Comparison of ENCODE assay signal across 8 cellular contexts in the genomic region with DNA sequence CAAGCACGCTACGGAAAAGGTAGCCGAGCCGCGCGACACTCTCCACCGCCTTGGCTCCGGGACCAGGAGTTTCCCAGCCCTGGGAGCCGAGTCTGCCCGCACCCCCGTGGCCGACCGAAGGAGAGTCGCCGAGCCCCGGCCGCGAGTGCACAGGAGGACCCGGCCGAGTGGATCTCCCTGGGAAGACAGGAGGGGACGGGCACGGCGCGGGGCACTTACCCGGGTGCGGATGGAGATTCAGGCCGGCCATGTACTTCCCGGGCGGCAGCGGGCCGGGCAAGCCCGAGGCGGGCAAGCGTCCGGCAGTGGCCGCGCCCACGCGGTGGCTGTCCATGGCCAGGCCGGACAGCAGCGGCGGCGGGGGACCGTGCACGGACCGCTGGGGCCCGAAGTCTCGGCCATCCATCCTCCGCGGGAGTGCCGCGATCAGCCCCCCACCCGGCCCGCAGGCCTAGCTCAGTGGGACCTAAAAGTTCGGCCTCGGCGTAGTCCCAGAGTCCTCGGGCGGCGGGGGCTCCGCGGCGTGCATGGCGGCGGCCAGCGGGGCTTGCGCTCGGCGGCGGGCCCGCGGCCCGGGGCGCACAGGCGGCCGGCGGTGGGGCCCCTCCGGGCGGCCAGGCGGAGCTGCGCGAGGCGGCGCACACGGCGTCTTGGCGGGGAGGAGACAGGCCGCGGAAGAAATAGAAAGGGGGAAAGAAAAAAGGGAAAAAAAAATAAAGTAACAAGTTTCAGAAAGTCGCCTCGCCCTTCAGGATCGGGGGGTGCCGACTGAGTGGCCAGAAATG. TPM values are rescaled to one million over a fixed set of nuclear protein-coding genes. Genes with fewer than 3 reads are reported as not detected.
DNase-seq lines count a peak whose midpoint lies in the region; ATAC-seq and TF ChIP-seq lines count a peak whose summit lies in the region.

No MANE protein-coding gene starts in this region.

- H3K4me3 Mint-ChIP-seq in activated naive CD8-positive, alpha-beta T cell treated with anti-CD3 and anti-CD28 coated beads, Interleukin-2, amount 50 U/mL, for 24 hours = peak overlapping the region; percentile 61

- TF ChIP-seq CTCF in HEK293 (tag by site-specific recombination; IDR thresholded peaks at IDR 0.05) (no peak), spleen (IDR thresholded peaks at IDR 0.05 in 8 of 11, conservative IDR thresholded peaks at IDR 0.05 in 3 of 11) (no peak)

- H3K27ac ChIP-seq in ACC112 (ENCODE audit: low read depth, low read length) (peak overlapping the region; percentile 90), HEK293 (ENCODE audit: extremely low read depth, low read depth, low read length) (peak overlapping the region; percentile 100), spleen (peak overlapping the region; percentile 81 to 100 (median 97))

- peaks cover 37% of the 10 kb centered on the region for H3K4me1 Mint-ChIP-seq in activated naive CD8-positive, alpha-beta T cell treated with anti-CD3 and anti-CD28 coated beads, Interleukin-2, amount 50 U/mL, for 24 hours

- no peaks in the 10 kb centered on the region for H3K36me3 ChIP-seq in ACC112 (ENCODE audit: insufficient read depth, low read length)
- H3K36me3 ChIP-seq in HEK293 (ENCODE audit: control insufficient read depth in 2 of 2, insufficient read depth in 1 of 2, low read length in 2 of 2) = peaks cover 4 to 10% of the 10 kb centered on the region in 2 experiments
- peaks cover 0 to 5% (median 0%) of the 10 kb centered on the region in 6 donors for H3K36me3 ChIP-seq in spleen

- ATAC-seq in activated naive CD8-positive, alpha-beta T cell treated with anti-CD3 and anti-CD28 coated beads, Interleukin-2, amount 50 U/mL, for 24 hours = no peak
- ATAC-seq in HG03175 (IDR thresholded peaks at IDR 0.05; ENCODE audit: unreplicated experiment) = no peak
- ATAC-seq in GM19395 (IDR thresholded peaks at IDR 0.05; ENCODE audit: unreplicated experiment) = no peak

- peaks cover 74% of the 10 kb centered on the region for H3K27me3 Mint-ChIP-seq in activated naive CD8-positive, alpha-beta T cell treated with anti-CD3 and anti-CD28 coated beads, Interleukin-2, amount 50 U/mL, for 24 hours

- H3K4me3 ChIP-seq in ACC112 (ENCODE audit: low read depth, low read length) (peak overlapping the region; percentile 85), HEK293 (ENCODE audit: low read depth, low read length) (peak overlapping the region; percentile 69), iPS-18c (ENCODE audit: insufficient read depth, low read depth, low read length) (peak overlapping the region; percentile 70), spleen (peak overlapping the region; percentile 52 to 81 (median 66))

- H2AFZ ChIP-seq in ACC112 (ENCODE audit: low read length, unreplicated experiment) = no peak overlapping the region

- CTCF ChIA-PET in HEK293 (lab: Yijun Ruan, JAX) = interaction anchor here (1.0 kb wide), 1 partner anchor 21 kb away, joined by 6 read pairs; no protein-coding TSS in a partner anchor

- POLR2A ChIA-PET in HEK293 (lab: Yijun Ruan, JAX) = interaction anchor here (0.7 to 1.0 kb wide), 2 partner anchors 9 to 29 kb away, joined by 3 read pairs; no protein-coding TSS in a partner anchor

- no peaks in the 10 kb centered on the region for H3K36me3 Mint-ChIP-seq in activated naive CD8-positive, alpha-beta T cell treated with anti-CD3 and anti-CD28 coated beads, Interleukin-2, amount 50 U/mL, for 24 hours (ENCODE audit: low read depth)

- H3K4me1 ChIP-seq in ACC112 (ENCODE audit: control insufficient read depth, insufficient read depth, low read length, unreplicated experiment) (peaks cover 23% of the 10 kb centered on the region), HEK293 (ENCODE audit: control insufficient read depth, insufficient read depth, low read length) (peaks cover 16% of the 10 kb centered on the region), spleen (peaks cover 36 to 90% (median 76%) of the 10 kb centered on the region in 6 donors)

- WGBS in spleen, 5 donors = 0 to 1% (median 0%) methylated on average over 59 to 93 of the region's 93 CpGs

- H3K27ac Mint-ChIP-seq in activated naive CD8-positive, alpha-beta T cell treated with anti-CD3 and anti-CD28 coated beads, Interleukin-2, amount 50 U/mL, for 24 hours = no peak overlapping the region

- no peaks in the 10 kb centered on the region for H3K9me3 ChIP-seq in HEK293 (ENCODE audit: control insufficient read depth, insufficient read depth, low read depth, low read length)
- no peaks in the 10 kb centered on the region for H3K9me3 ChIP-seq in iPS-18c (ENCODE audit: control insufficient read depth, insufficient read depth, low read length)
- no peaks in the 10 kb centered on the region for H3K9me3 ChIP-seq in spleen

- no peaks in the 10 kb centered on the region for H3K9me3 Mint-ChIP-seq in activated naive CD8-positive, alpha-beta T cell treated with anti-CD3 and anti-CD28 coated beads, Interleukin-2, amount 50 U/mL, for 24 hours

- intact Hi-C loops in spleen (cut with DNase I; ENCODE audit: low total_unique reads) = no loop called here

- H3K27me3 ChIP-seq in ACC112 (ENCODE audit: insufficient read depth, low read length) (no peaks in the 10 kb centered on the region), spleen (replicated peaks in 1 of 7) (peaks cover 0 to 91% (median 63%) of the 10 kb centered on the region in 7 donors)

- no peak for TF ChIP-seq POLR2A in spleen (IDR thresholded peaks at IDR 0.05)

- DNase-seq in activated naive CD8-positive, alpha-beta T cell treated with anti-CD3 and anti-CD28 coated beads, Interleukin-2, amount 50 U/mL, for 24 hours = no peak
- DNase-seq in spleen (peak; percentile 89), SW 1271 (lab: John Stamatoyannopoulos, UW) (no peak)

- peaks cover 87% of the 10 kb centered on the region for H3K79me2 ChIP-seq in ACC112 (ENCODE audit: control insufficient read depth, insufficient read depth, low read length, unreplicated experiment)

TF ChIP-seq in HEK293, 187 proteins besides CTCF, POLR2A, EP300 and RAD21:
- TF ChIP-seq ZXDB (tag by site-specific recombination; IDR thresholded peaks at IDR 0.05) (no peak), ZNF335 (tag by site-specific recombination; conservative IDR thresholded peaks at IDR 0.05) (0 out of 2 replicates have a peak, but pooled peaks have one; percentile 50), ZNF223 (tag by site-specific recombination; IDR thresholded peaks at IDR 0.05) (0 out of 2 replicates have a peak, but pooled peaks have one; percentile 56), PRDM1 (tag by site-specific recombination; IDR thresholded peaks at IDR 0.05) (peak; percentile 95), PBX3 (CRISPR knock-in tag; IDR thresholded peaks at IDR 0.05) (0 out of 2 replicates have a peak, but pooled peaks have one; percentile 41), ZNF416 (tag by site-specific recombination; IDR thresholded peaks at IDR 0.05) (no peak), ZBTB20 (tag by site-specific recombination; IDR thresholded peaks at IDR 0.05) (peak; percentile 69)
- TF ChIP-seq, protein P1, sequence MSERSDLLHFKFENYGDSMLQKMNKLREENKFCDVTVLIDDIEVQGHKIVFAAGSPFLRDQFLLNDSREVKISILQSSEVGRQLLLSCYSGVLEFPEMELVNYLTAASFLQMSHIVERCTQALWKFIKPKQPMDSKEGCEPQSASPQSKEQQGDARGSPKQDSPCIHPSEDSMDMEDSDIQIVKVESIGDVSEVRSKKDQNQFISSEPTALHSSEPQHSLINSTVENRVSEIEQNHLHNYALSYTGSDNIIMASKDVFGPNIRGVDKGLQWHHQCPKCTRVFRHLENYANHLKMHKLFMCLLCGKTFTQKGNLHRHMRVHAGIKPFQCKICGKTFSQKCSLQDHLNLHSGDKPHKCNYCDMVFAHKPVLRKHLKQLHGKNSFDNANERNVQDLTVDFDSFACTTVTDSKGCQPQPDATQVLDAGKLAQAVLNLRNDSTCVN (tag by site-specific recombination; optimal IDR thresholded peaks at IDR 0.05) = peak; percentile 81
- TF ChIP-seq, protein P2, sequence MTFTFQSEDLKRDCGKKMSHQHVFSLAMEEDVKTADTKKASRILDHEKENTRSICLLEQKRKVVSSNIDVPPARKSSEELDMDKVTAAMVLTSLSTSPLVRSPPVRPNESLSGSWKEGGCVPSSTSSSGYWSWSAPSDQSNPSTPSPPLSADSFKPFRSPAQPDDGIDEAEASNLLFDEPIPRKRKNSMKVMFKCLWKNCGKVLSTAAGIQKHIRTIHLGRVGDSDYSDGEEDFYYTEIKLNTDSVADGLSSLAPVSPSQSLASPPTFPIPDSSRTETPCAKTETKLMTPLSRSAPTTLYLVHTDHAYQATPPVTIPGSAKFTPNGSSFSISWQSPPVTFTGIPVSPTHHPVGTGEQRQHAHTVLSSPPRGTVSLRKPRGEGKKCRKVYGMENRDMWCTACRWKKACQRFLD (tag by site-specific recombination; IDR thresholded peaks at IDR 0.05) = no peak
- TF ChIP-seq, protein P3, sequence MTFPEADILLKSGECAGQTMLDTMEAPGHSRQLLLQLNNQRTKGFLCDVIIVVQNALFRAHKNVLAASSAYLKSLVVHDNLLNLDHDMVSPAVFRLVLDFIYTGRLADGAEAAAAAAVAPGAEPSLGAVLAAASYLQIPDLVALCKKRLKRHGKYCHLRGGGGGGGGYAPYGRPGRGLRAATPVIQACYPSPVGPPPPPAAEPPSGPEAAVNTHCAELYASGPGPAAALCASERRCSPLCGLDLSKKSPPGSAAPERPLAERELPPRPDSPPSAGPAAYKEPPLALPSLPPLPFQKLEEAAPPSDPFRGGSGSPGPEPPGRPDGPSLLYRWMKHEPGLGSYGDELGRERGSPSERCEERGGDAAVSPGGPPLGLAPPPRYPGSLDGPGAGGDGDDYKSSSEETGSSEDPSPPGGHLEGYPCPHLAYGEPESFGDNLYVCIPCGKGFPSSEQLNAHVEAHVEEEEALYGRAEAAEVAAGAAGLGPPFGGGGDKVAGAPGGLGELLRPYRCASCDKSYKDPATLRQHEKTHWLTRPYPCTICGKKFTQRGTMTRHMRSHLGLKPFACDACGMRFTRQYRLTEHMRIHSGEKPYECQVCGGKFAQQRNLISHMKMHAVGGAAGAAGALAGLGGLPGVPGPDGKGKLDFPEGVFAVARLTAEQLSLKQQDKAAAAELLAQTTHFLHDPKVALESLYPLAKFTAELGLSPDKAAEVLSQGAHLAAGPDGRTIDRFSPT (tag by site-specific recombination; IDR thresholded peaks at IDR 0.05) = no peak

RNA-seq across cellular contexts. Expression of gene TNRC18, which starts 2.6 kb away (rescaled TPM):
- total RNA-seq in spleen = 100 to 1,000 TPM in 2 of 7 donors, 10 to 100 TPM in 5; 56.1 to 124 (median 86.6) TPM
- 10 to 100 TPM in 1 of 3 donors, 1 to 10 TPM in 2; 3.4 to 33.6 (median 3.8) TPM for polyA plus RNA-seq in spleen
